In the genomic region with DNA sequence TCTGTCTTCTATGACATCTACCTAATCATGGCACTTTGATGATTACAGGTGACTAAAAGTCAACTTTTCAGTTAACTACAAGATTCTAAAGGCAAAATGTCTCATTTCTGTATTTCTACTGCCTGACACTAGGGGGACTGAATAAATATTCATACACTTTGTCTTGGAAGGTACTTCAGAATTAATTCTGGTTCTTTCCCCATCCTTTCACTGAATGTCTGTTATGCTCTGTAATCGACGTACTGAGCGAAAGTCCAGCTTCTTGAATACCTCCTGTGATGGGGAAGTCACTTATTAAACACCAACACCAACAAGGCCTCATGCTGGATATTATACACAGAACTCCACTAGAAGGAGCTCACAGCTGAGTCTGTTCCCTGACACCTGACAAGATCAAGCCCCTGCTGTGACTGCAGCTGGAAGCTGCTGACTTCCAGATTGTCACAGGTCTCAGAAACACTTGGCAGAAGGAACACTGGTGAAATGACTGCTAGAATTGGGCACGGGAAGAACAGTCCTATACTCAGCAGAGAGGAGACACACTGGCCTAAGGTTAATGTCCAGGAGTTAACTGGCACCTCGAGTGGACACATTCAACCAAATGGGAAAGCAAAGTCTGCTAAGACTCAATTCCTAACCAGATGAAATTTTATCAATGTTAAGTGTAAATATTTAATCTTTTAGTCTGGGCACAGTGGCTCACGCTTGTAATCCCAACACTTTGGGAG, we compare ENCODE assay signal across 9 cellular contexts. TPM values are rescaled to one million over a fixed set of nuclear protein-coding genes. Genes with fewer than 3 reads are reported as not detected.
DNase-seq lines count a peak whose midpoint lies in the region; ATAC-seq and TF ChIP-seq lines count a peak whose summit lies in the region.
"Had no signal": no experiment of that assay in that cellular context is flagged by ENCODE, and none has a peak within 500 bp of the region (broad histone marks: within the 10 kb centered on the region; RNA-seq: fewer than 3 reads in every experiment).

No MANE protein-coding gene starts in this region.

- H3K79me2 ChIP-seq in OCI-LY3 (ENCODE audit: low read length) (no peaks in the 10 kb centered on the region), GM23338 (replicated peaks; ENCODE audit: insufficient read depth) (no peaks in the 10 kb centered on the region)

- DNase-seq in NCI-H2227 (lab: John Stamatoyannopoulos, UW; ENCODE audit: unreplicated experiment) (peak; percentile 3), NCI-H2227 treated with DMSO at 0.1 percent for 48 hours (lab: John Stamatoyannopoulos, UW) (no peak), epithelial cell of prostate (ENCODE audit: low read depth, low spot score) (no peak), osteocyte (ENCODE audit: extremely low spot score, unreplicated experiment) (no peak), tibial nerve (ENCODE audit: low spot score in 2 of 2) (no peak), iPS-NIHi11 (ENCODE audit: low spot score) (no peak), GM23338 (ENCODE audit: low spot score) (no peak)
- DNase-seq: activated CD4-positive, CD25-positive, alpha-beta regulatory T cell treated with anti-CD3 and anti-CD28 coated beads, Interleukin-2, amount 50 U/mL, for 72 hours had no signal

- no peaks in the 10 kb centered on the region for H3K4me1 Mint-ChIP-seq in osteocyte (ENCODE audit: unreplicated experiment)
- H3K4me1 Mint-ChIP-seq in GM23338, result peaks cover 2% of the 10 kb centered on the region; the same call in 2 of the 3 replicates

- TF ChIP-seq CTCF in OCI-LY3 (IDR thresholded peaks at IDR 0.05; ENCODE audit: low read depth, low read length), result peak; percentile 44
- peak; percentile 35 for TF ChIP-seq CTCF in osteocyte (IDR thresholded peaks at IDR 0.05)
- peak in 2 of 5 experiments; percentile 5 for TF ChIP-seq CTCF in tibial nerve (IDR thresholded peaks at IDR 0.05)
- peak in 1 of 2 experiments; percentile 58; a peak in 2 of 4 replicates for TF ChIP-seq CTCF in GM23338 (conservative IDR thresholded peaks at IDR 0.05; ENCODE audit: low read depth in 2 of 2)

- no peak overlapping the region for H3K4me2 ChIP-seq in OCI-LY3 (ENCODE audit: low read length)
- no peak overlapping the region for H3K4me2 ChIP-seq in GM23338

- H4K20me1 ChIP-seq in OCI-LY3 (ENCODE audit: insufficient read depth, low read length), result no peaks in the 10 kb centered on the region
- 0 out of 2 replicates have a peak, but pooled peaks cover 9% of the 10 kb centered on the region for H4K20me1 ChIP-seq in GM23338 (replicated peaks; ENCODE audit: insufficient read depth)

- no peak for TF ChIP-seq EP300 in tibial nerve (IDR thresholded peaks at IDR 0.05)

- peaks cover 18% of the 10 kb centered on the region for H3K36me3 ChIP-seq in OCI-LY3 (replicated peaks; ENCODE audit: low read depth, low read length)
- H3K36me3 ChIP-seq in tibial nerve, result peaks cover 0 to 46% (median 6%) of the 10 kb centered on the region in 3 donors
- no peaks in the 10 kb centered on the region for H3K36me3 ChIP-seq in GM23338 (ENCODE audit: insufficient read depth)

- TF ChIP-seq POLR2A in tibial nerve (IDR thresholded peaks at IDR 0.05), result no peak

- H3K36me3 Mint-ChIP-seq in osteocyte (ENCODE audit: unreplicated experiment), result peaks cover 30% of the 10 kb centered on the region
- H3K36me3 Mint-ChIP-seq in GM23338 (ENCODE audit: low read depth), result peaks cover 5% of the 10 kb centered on the region

- H3K9me3 ChIP-seq in OCI-LY3 (ENCODE audit: insufficient read depth, low read length) (no peaks in the 10 kb centered on the region), tibial nerve (no peaks in the 10 kb centered on the region)

- no peaks in the 10 kb centered on the region for H3K9me2 ChIP-seq in GM23338 (ENCODE audit: insufficient read depth)

- H3K27ac ChIP-seq in OCI-LY3 (ENCODE audit: low read length), result no peak overlapping the region
- H3K27ac ChIP-seq in epithelial cell of prostate, result peak overlapping the region; percentile 23
- H3K27ac ChIP-seq in tibial nerve, result no peak overlapping the region
- H3K27ac ChIP-seq in GM23338 (ENCODE audit: low read depth), result no peak overlapping the region

- H3K9me3 Mint-ChIP-seq in osteocyte (ENCODE audit: unreplicated experiment) (no peaks in the 10 kb centered on the region), GM23338 (no peaks in the 10 kb centered on the region)

- no peak; the same call in 1 of the 3 replicates for ATAC-seq in GM23338

- H3K27ac Mint-ChIP-seq in osteocyte (ENCODE audit: unreplicated experiment), result no peak overlapping the region
- no peak overlapping the region for H3K27ac Mint-ChIP-seq in GM23338

- H3F3A ChIP-seq in GM23338 (replicated peaks; ENCODE audit: low read depth), result no peaks in the 10 kb centered on the region

- no peak overlapping the region for H3K9ac ChIP-seq in OCI-LY3 (ENCODE audit: low read length)

- H3K27me3 ChIP-seq in OCI-LY3 (ENCODE audit: low read depth, low read length) (no peaks in the 10 kb centered on the region), tibial nerve (no peaks in the 10 kb centered on the region), GM23338 (ENCODE audit: insufficient read depth) (no peaks in the 10 kb centered on the region)

- H2AFZ ChIP-seq in OCI-LY3 (ENCODE audit: low read depth, low read length), result no peak overlapping the region
- H2AFZ ChIP-seq in GM23338, result no peak overlapping the region

- H3K4me3 Mint-ChIP-seq in osteocyte (ENCODE audit: unreplicated experiment), result no peak overlapping the region
- H3K4me3 Mint-ChIP-seq in GM23338, result no peak overlapping the region

- H3K27me3 Mint-ChIP-seq in osteocyte (ENCODE audit: unreplicated experiment) (no peaks in the 10 kb centered on the region), GM23338 (ENCODE audit: insufficient read depth, low read depth, poor library complexity) (peaks cover 2% of the 10 kb centered on the region)

- no peak overlapping the region for H3K4me3 ChIP-seq in OCI-LY3 (ENCODE audit: low read length)
- no peak overlapping the region for H3K4me3 ChIP-seq in tibial nerve
- H3K4me3 ChIP-seq in GM23338, result no peak overlapping the region

- WGBS in tibial nerve, 2 donors, result 93 to 95% methylated on average over 6 of the region's 6 CpGs

- H3K4me1 ChIP-seq in OCI-LY3 (ENCODE audit: low read length) (no peaks in the 10 kb centered on the region), tibial nerve (no peaks in the 10 kb centered on the region), GM23338 (ENCODE audit: insufficient read depth) (no peaks in the 10 kb centered on the region)

TF ChIP-seq in GM23338, 12 proteins besides CTCF, POLR2A, EP300 and RAD21:
- TF ChIP-seq ZNF114 (CRISPR knock-in tag; IDR thresholded peaks at IDR 0.05), result no peak
- TF ChIP-seq EZH2 (IDR thresholded peaks at IDR 0.05; ENCODE audit: low read depth, unreplicated experiment), result no peak
- no peak for TF ChIP-seq CREB1 (CRISPR knock-in tag; IDR thresholded peaks at IDR 0.05; ENCODE audit: low read depth)
- TF ChIP-seq, protein P1, sequence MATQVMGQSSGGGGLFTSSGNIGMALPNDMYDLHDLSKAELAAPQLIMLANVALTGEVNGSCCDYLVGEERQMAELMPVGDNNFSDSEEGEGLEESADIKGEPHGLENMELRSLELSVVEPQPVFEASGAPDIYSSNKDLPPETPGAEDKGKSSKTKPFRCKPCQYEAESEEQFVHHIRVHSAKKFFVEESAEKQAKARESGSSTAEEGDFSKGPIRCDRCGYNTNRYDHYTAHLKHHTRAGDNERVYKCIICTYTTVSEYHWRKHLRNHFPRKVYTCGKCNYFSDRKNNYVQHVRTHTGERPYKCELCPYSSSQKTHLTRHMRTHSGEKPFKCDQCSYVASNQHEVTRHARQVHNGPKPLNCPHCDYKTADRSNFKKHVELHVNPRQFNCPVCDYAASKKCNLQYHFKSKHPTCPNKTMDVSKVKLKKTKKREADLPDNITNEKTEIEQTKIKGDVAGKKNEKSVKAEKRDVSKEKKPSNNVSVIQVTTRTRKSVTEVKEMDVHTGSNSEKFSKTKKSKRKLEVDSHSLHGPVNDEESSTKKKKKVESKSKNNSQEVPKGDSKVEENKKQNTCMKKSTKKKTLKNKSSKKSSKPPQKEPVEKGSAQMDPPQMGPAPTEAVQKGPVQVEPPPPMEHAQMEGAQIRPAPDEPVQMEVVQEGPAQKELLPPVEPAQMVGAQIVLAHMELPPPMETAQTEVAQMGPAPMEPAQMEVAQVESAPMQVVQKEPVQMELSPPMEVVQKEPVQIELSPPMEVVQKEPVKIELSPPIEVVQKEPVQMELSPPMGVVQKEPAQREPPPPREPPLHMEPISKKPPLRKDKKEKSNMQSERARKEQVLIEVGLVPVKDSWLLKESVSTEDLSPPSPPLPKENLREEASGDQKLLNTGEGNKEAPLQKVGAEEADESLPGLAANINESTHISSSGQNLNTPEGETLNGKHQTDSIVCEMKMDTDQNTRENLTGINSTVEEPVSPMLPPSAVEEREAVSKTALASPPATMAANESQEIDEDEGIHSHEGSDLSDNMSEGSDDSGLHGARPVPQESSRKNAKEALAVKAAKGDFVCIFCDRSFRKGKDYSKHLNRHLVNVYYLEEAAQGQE (IDR thresholded peaks at IDR 0.05; ENCODE audit: unreplicated experiment), result no peak
- no peak for TF ChIP-seq ZNF331 (CRISPR knock-in tag; IDR thresholded peaks at IDR 0.05; ENCODE audit: low read depth)
- TF ChIP-seq NANOG (IDR thresholded peaks at IDR 0.05; ENCODE audit: borderline replicate concordance), result no peak
- no peak for TF ChIP-seq POLR2AphosphoS5 (IDR thresholded peaks at IDR 0.05; ENCODE audit: low read depth)
TF ChIP-seq in GM23338: peak in this region for 0.

RNA-seq across cellular contexts. Expression of a gene that starts 31.9 kb away (rescaled TPM):
- 37.8 and 42.2 TPM in 2 replicates for total RNA-seq in osteocyte
- 10 to 100 TPM; 20.0 to 38.7 (median 35.2) TPM for total RNA-seq in tibial nerve
- 35.7 and 63.3 TPM in 2 replicates for total RNA-seq in GM23338 (2014; rRNA removed; shearing (Covaris generic))
- 211 and 241 TPM in 2 replicates for polyA plus RNA-seq in GM23338 (2016; fragmentation: Nextera tagmentation; extraction: Ambion mirVana)

RNA-seq across cellular contexts. Expression of a gene that starts 32.2 kb away (rescaled TPM):
- total RNA-seq in osteocyte (7.2 and 10.0 TPM in 2 replicates), tibial nerve (1 to 10 TPM; 1.8 to 8.1 (median 4.2) TPM)
- 43.6 and 54.9 TPM in 2 replicates for total RNA-seq in GM23338 (2014; rRNA removed; shearing (Covaris generic))
- 59.0 and 80.8 TPM in 2 replicates for polyA plus RNA-seq in GM23338 (2016; fragmentation: Nextera tagmentation; extraction: Ambion mirVana)
